10 cellular contexts compared by ENCODE assay signal in the genomic region with DNA sequence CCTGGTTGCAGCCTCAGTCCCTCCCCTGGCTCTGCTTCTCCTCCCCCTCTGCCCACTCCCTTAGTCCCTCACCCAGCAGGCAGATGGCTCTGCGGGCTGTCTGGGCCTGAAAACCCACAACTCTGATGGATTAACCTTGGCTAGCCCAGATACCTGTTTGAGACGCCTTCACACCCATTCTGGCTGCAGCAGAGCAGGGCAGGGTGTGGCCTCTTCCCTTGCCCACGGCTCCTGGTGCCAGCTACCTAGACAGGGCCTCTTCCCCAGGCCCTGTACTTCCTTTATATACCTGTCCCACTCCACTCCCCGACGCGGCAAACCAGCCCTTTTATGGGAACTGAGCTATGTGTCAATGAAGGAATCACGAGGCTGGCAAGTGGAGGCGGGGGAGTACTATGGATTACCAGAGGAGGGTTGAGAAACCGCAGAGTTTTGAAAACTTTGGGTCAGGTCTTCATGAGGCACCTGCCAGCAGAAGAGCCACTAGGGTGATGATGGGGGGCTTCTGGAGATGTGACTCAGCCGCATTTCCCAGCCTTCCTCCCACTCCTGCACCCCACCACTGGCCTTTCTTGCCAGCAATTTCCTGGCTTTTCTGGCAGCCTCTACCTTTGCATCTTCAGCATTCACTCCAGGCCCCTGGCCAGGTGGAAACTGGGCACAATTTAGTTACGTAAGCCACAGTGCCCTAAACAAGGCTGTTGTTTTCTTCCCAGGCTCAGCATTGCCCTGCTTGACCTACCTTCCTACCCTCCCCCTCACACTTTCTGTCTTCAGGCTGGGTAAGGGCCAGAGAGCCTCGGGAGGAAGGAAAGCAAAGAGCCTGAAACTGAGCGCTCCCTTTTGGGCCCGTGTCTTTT. TPM values are rescaled to one million over a fixed set of nuclear protein-coding genes. Genes with fewer than 3 reads are reported as not detected.
DNase-seq lines count a peak whose midpoint lies in the region; ATAC-seq and TF ChIP-seq lines count a peak whose summit lies in the region.
"Had no signal": no experiment of that assay in that cellular context is flagged by ENCODE, and none has a peak within 500 bp of the region (broad histone marks: within the 10 kb centered on the region; RNA-seq: fewer than 3 reads in every experiment).

A gene (minus strand): TSS at position 259 of the 860 bp plus-strand sequence. CDS start 81 bp downstream, at position 178.

- peak within 1 kb of the TSS; percentile 87 for H3K27ac ChIP-seq in cingulate gyrus (ENCODE audit: low read depth, low read length)
- H3K27ac ChIP-seq in upper lobe of left lung: peak within 1 kb of the TSS; percentile 10 to 71 (median 37)
- H3K27ac ChIP-seq: A549, brain microvascular endothelial cell had no signal

- DNase-seq in activated effector memory CD4-positive, alpha-beta T cell treated with anti-CD3 and anti-CD28 coated beads, Interleukin-2, amount 50 U/mL, for 16 hours: peak; percentile 42
- no peak for DNase-seq in activated effector memory CD4-positive, alpha-beta T cell treated with Interleukin-2 at 50 U/mL for 16 hours
- DNase-seq in mesenteric fat pad (ENCODE audit: low spot score) (peak; percentile 77), upper lobe of left lung (peak in 1 of 2 donors; percentile 85)
- DNase-seq in activated CD4-positive, alpha-beta T cell treated with anti-CD3 and anti-CD28 coated beads for 4 hours: no peak
- DNase-seq: brain microvascular endothelial cell had no signal

- no peaks in the 10 kb centered on the region for H3K9me3 ChIP-seq in upper lobe of left lung
- H3K9me3 ChIP-seq: A549 had no signal

- ATAC-seq in upper lobe of left lung (ENCODE audit: low FRiP score in 2 of 2) (peak; percentile 50 to 53), HG03342 (IDR thresholded peaks at IDR 0.05; ENCODE audit: unreplicated experiment) (no peak), HG03139 (IDR thresholded peaks at IDR 0.05; ENCODE audit: unreplicated experiment) (no peak)
- ATAC-seq: A549 had no signal

- peak within 1 kb of the TSS in 1 of 4 donors; percentile 14 for H3K4me3 ChIP-seq in upper lobe of left lung
- H3K4me3 ChIP-seq: A549 had no signal

- 26 to 33% methylated on average over 12 to 14 of the region's 14 CpGs for WGBS in upper lobe of left lung, 2 donors

- no peaks in the 10 kb centered on the region for H3K36me3 ChIP-seq in upper lobe of left lung
- H3K36me3 ChIP-seq: brain microvascular endothelial cell had no signal

- H3K27me3 ChIP-seq in upper lobe of left lung: no peaks in the 10 kb centered on the region
- H3K27me3 ChIP-seq: brain microvascular endothelial cell had no signal

- no peak for TF ChIP-seq CTCF in upper lobe of left lung (IDR thresholded peaks at IDR 0.05)

- peak in 1 of 4 donors; percentile 28 for TF ChIP-seq POLR2A in upper lobe of left lung (IDR thresholded peaks at IDR 0.05)

- H3K4me1 ChIP-seq in upper lobe of left lung: peaks cover 9 to 24% (median 21%) of the 10 kb centered on the region in 4 donors
- H3K4me1 ChIP-seq: A549 had no signal

- TF ChIP-seq EP300 in upper lobe of left lung (IDR thresholded peaks at IDR 0.05): peak in 1 of 4 donors; percentile 61

RNA-seq across cellular contexts. Expression of the gene that starts here (rescaled TPM):
- total RNA-seq in mesenteric fat pad (346 TPM), upper lobe of left lung (10 to 100 TPM; 12.3 to 68.4 (median 52.4) TPM)

Comparison
In these comparisons a context has a peak if more than half of its experiments do, and no peak if none do; other contexts are left out.
1. DNase-seq: peak in activated effector memory CD4-positive, alpha-beta T cell treated with anti-CD3 and anti-CD28 coated beads, Interleukin-2, amount 50 U/mL, for 16 hours (single experiment) and mesenteric fat pad (single experiment); none in activated effector memory CD4-positive, alpha-beta T cell treated with Interleukin-2 at 50 U/mL for 16 hours (single experiment) and activated CD4-positive, alpha-beta T cell treated with anti-CD3 and anti-CD28 coated beads for 4 hours (0 of 2).
2. ATAC-seq: peak in upper lobe of left lung (2 of 2); none in HG03342 (single experiment) and HG03139 (single experiment).